Comparison of ENCODE assay signal across 27 cellular contexts in genomic region chr14:101066826-101067508, GRCh38.
DNase-seq lines count a peak whose midpoint lies in the region; ATAC-seq, FAIRE-seq and TF ChIP-seq lines count a peak whose summit lies in the region.
"Had no signal": no experiment of that assay in that cellular context is flagged by ENCODE, and none has a peak within 500 bp of the region (broad histone marks: within the 10 kb centered on the region; RNA-seq: fewer than 3 reads in every experiment).

No MANE protein-coding gene starts in this region.

- no peak for FAIRE-seq in GM19239 (lab: Jason Lieb, UNC)
- FAIRE-seq: D721Med, endometrium, GM12892 had no signal

- intact Hi-C loops in left cardiac atrium (cut with DNase I) (no loop called here), Right ventricle myocardium inferior (cut with DNase I) (no loop called here), ovary (cut with DNase I) (no loop called here), aorta (cut with DNase I) (no loop called here)

- peaks cover 4% of the 10 kb centered on the region for H3K9me3 Mint-ChIP-seq in endodermal cell
- H3K9me3 Mint-ChIP-seq: activated CD4-positive, alpha-beta T cell treated with anti-CD3 and anti-CD28 coated beads, Interleukin-2, amount 10 ng/mL, durations not matched to agents 24 days and 14 days had no signal

- TF ChIP-seq EP300 in ovary (IDR thresholded peaks at IDR 0.05), result no peak

- DNase-seq in left cardiac atrium (peak; percentile 6), Right ventricle myocardium inferior (ENCODE audit: missing footprints) (no peak), endodermal cell (peak; percentile 16), ovary (peak in 4 of 5 donors; percentile 6 to 25 (median 14)), aorta (peak; percentile 29 to 54), NCI-H524 (lab: John Stamatoyannopoulos, UW) (no peak), GM19239 (ENCODE audit: insufficient read length, low spot score) (no peak)
- DNase-seq: activated CD4-positive, alpha-beta T cell treated with anti-CD3 and anti-CD28 coated beads, Interleukin-2, amount 10 ng/mL, durations not matched to agents 24 days and 14 days; cortex of kidney; kidney glomerular epithelial cell; mesenchymal stem cell; NCI-H1092; NCI-H2029; NCI-H2227 treated with DMSO at 0.1 percent for 48 hours; NCI-H748 treated with DMSO at 0.1 percent for 48 hours; occipital lobe; RPMI8226; SK-N-SH; stimulated activated naive CD4-positive, alpha-beta T cell treated with Interleukin-2 at 50 U/mL for 16 hours; T-helper 17 cell had no signal

- H3K4me1 ChIP-seq in endodermal cell (ENCODE audit: control insufficient read depth, insufficient read depth, low read length) (no peaks in the 10 kb centered on the region), ovary (ENCODE audit: insufficient read depth) (no peaks in the 10 kb centered on the region), aorta (ENCODE audit: control insufficient read depth in 1 of 2, insufficient read depth in 2 of 2, low read length in 2 of 2) (no peaks in the 10 kb centered on the region)
- H3K4me1 ChIP-seq: right atrium auricular region had no signal

- H3K27me3 Mint-ChIP-seq in endodermal cell (ENCODE audit: insufficient read depth), result no peaks in the 10 kb centered on the region

- WGBS in endodermal cell (ENCODE audit: insufficient coverage in 1 of 2, insufficient read length in 1 of 2), 2 experiments, result 90 to 92% methylated on average over 10 to 12 of the region's 12 CpGs
- 83 to 89% (median 84%) methylated on average over 12 of the region's 12 CpGs for WGBS in ovary, 3 donors
- WGBS in aorta, 2 donors, result 87 to 94% methylated on average over 12 of the region's 12 CpGs

- H3K27me3 ChIP-seq in endodermal cell (ENCODE audit: control insufficient read depth, insufficient read depth, low read length, poor library complexity, severe bottlenecking), result no peaks in the 10 kb centered on the region
- H3K27me3 ChIP-seq in ovary, result no peaks in the 10 kb centered on the region
- H3K27me3 ChIP-seq in aorta (ENCODE audit: control insufficient read depth in 1 of 2, insufficient read depth in 2 of 2, low read length in 1 of 2), result no peaks in the 10 kb centered on the region
- H3K27me3 ChIP-seq: right atrium auricular region had no signal

- no peak for TF ChIP-seq POLR2A in ovary (IDR thresholded peaks at IDR 0.05)

- H3K27ac Mint-ChIP-seq in endodermal cell, result no peak overlapping the region
- H3K27ac Mint-ChIP-seq: activated CD4-positive, alpha-beta T cell treated with anti-CD3 and anti-CD28 coated beads, Interleukin-2, amount 10 ng/mL, durations not matched to agents 24 days and 14 days; T-helper 17 cell had no signal

- ATAC-seq in left cardiac atrium, result no peak
- ATAC-seq in Right ventricle myocardium inferior, result no peak
- no peak for ATAC-seq in aorta (ENCODE audit: low FRiP score)
- ATAC-seq in HG02759 (IDR thresholded peaks at IDR 0.05; ENCODE audit: unreplicated experiment), result no peak
- ATAC-seq: T-helper 17 cell had no signal

- no peaks in the 10 kb centered on the region for H3K36me3 Mint-ChIP-seq in endodermal cell (ENCODE audit: low read depth)

- no peaks in the 10 kb centered on the region for H3K9me3 ChIP-seq in endodermal cell (ENCODE audit: control insufficient read depth, low read length)
- no peaks in the 10 kb centered on the region for H3K9me3 ChIP-seq in ovary
- H3K9me3 ChIP-seq in aorta (ENCODE audit: control insufficient read depth, low read length), result no peaks in the 10 kb centered on the region
- H3K9me3 ChIP-seq: right atrium auricular region, SK-N-SH, thoracic aorta had no signal

- H3K4me3 Mint-ChIP-seq in endodermal cell, result no peak overlapping the region
- H3K4me3 Mint-ChIP-seq: activated CD4-positive, alpha-beta T cell treated with anti-CD3 and anti-CD28 coated beads, Interleukin-2, amount 10 ng/mL, durations not matched to agents 24 days and 14 days; T-helper 17 cell had no signal

- H3K9ac ChIP-seq in endodermal cell (ENCODE audit: extremely low read depth, low read length, poor library complexity, severe bottlenecking), result no peak overlapping the region
- H3K9ac ChIP-seq: SK-N-SH had no signal

- peaks cover 6% of the 10 kb centered on the region for H3K4me1 Mint-ChIP-seq in endodermal cell
- H3K4me1 Mint-ChIP-seq: activated CD4-positive, alpha-beta T cell treated with anti-CD3 and anti-CD28 coated beads, Interleukin-2, amount 10 ng/mL, durations not matched to agents 24 days and 14 days; T-helper 17 cell had no signal

- H3K4me3 ChIP-seq in endodermal cell (ENCODE audit: low read length) (no peak overlapping the region), ovary (no peak overlapping the region), aorta (ENCODE audit: low read length in 2 of 2) (no peak overlapping the region)
- H3K4me3 ChIP-seq: right atrium auricular region, thoracic aorta had no signal

- no peak overlapping the region for H3K27ac ChIP-seq in endodermal cell (ENCODE audit: low read depth, low read length)
- no peak overlapping the region for H3K27ac ChIP-seq in ovary
- H3K27ac ChIP-seq in aorta (ENCODE audit: low read depth in 1 of 2, low read length in 2 of 2), result no peak overlapping the region
- H3K27ac ChIP-seq: C4-2B, right atrium auricular region, thoracic aorta had no signal

- TF ChIP-seq CTCF in endodermal cell (conservative IDR thresholded peaks at IDR 0.05), result no peak
- no peak for TF ChIP-seq CTCF in ovary (IDR thresholded peaks at IDR 0.05)

- H3K36me3 ChIP-seq in endodermal cell (ENCODE audit: control insufficient read depth, insufficient read depth, low read length) (no peaks in the 10 kb centered on the region), ovary (no peaks in the 10 kb centered on the region), aorta (ENCODE audit: control insufficient read depth in 1 of 2, insufficient read depth in 2 of 2, low read length in 1 of 2) (no peaks in the 10 kb centered on the region)
- H3K36me3 ChIP-seq: right atrium auricular region, thoracic aorta had no signal

Comparison
In these comparisons a context has a peak if more than half of its experiments do, and no peak if none do; other contexts are left out.
1. DNase-seq: peak in left cardiac atrium (single experiment), endodermal cell (single experiment), ovary (4 of 5) and aorta (2 of 2); none in Right ventricle myocardium inferior (single experiment), NCI-H524 (0 of 2) and GM19239 (single experiment).